In genomic region chr2:48541696-48542389, GRCh38 we compare ENCODE assay signal across 20 cellular contexts. TPM values are rescaled to one million over a fixed set of nuclear protein-coding genes. Genes with fewer than 3 reads are reported as not detected.
DNase-seq lines count a peak whose midpoint lies in the region; ATAC-seq and TF ChIP-seq lines count a peak whose summit lies in the region.
"Had no signal": no experiment of that assay in that cellular context is flagged by ENCODE, and none has a peak within 500 bp of the region (broad histone marks: within the 10 kb centered on the region; RNA-seq: fewer than 3 reads in every experiment).

No MANE protein-coding gene starts in this region.

- H3K4me3 Mint-ChIP-seq in mesothelial cell of epicardium, result no peak overlapping the region
- H3K4me3 Mint-ChIP-seq in effector memory CD8-positive, alpha-beta T cell, result no peak overlapping the region
- H3K4me3 Mint-ChIP-seq: CD14-positive monocyte; CD8-positive, alpha-beta memory T cell had no signal

- peaks cover 13% of the 10 kb centered on the region for H3K36me3 Mint-ChIP-seq in mesothelial cell of epicardium
- no peaks in the 10 kb centered on the region for H3K36me3 Mint-ChIP-seq in effector memory CD8-positive, alpha-beta T cell (ENCODE audit: insufficient read depth)
- H3K36me3 Mint-ChIP-seq: CD14-positive monocyte had no signal

- no peak for TF ChIP-seq CTCF in mesothelial cell of epicardium (IDR thresholded peaks at IDR 0.05; ENCODE audit: unreplicated experiment)

- no peaks in the 10 kb centered on the region for H3K9me3 ChIP-seq in Karpas-422 (ENCODE audit: low read length)
- no peaks in the 10 kb centered on the region for H3K9me3 ChIP-seq in stomach smooth muscle (ENCODE audit: control insufficient read depth in 2 of 2, low read length in 2 of 2)
- H3K9me3 ChIP-seq: BE2C, MG63, SJCRH30 had no signal

- H3K36me3 ChIP-seq in Karpas-422 (ENCODE audit: insufficient read depth, low read length) (no peaks in the 10 kb centered on the region), stomach smooth muscle (ENCODE audit: control insufficient read depth in 2 of 2, insufficient read depth in 2 of 2, low read length in 2 of 2) (peaks cover 2% of the 10 kb centered on the region in 2 donors)
- H3K36me3 ChIP-seq: BE2C, MG63, SJCRH30 had no signal

- peak overlapping the region; percentile 30 for H3K27ac Mint-ChIP-seq in mesothelial cell of epicardium
- no peak overlapping the region for H3K27ac Mint-ChIP-seq in effector memory CD8-positive, alpha-beta T cell
- H3K27ac Mint-ChIP-seq: CD8-positive, alpha-beta memory T cell had no signal

- H3K27me3 ChIP-seq in Karpas-422 (ENCODE audit: low read length) (no peaks in the 10 kb centered on the region), stomach smooth muscle (ENCODE audit: control insufficient read depth in 1 of 2, insufficient read depth in 2 of 2, low read length in 2 of 2) (no peaks in the 10 kb centered on the region)
- H3K27me3 ChIP-seq: BE2C, MG63, SJCRH30 had no signal

- no peak overlapping the region for H3K4me2 ChIP-seq in Karpas-422 (ENCODE audit: low read depth, low read length, poor library complexity, severe bottlenecking)
- H3K4me2 ChIP-seq: PC-9 had no signal

- H3K9ac ChIP-seq in Karpas-422 (ENCODE audit: low read length) (no peak overlapping the region), stomach smooth muscle (ENCODE audit: low read length in 2 of 2) (no peak overlapping the region)

- H3K4me1 ChIP-seq in Karpas-422 (ENCODE audit: low read length) (no peaks in the 10 kb centered on the region), stomach smooth muscle (ENCODE audit: control insufficient read depth, insufficient read depth, low read length) (peaks cover 35% of the 10 kb centered on the region)
- H3K4me1 ChIP-seq: BE2C, SJCRH30 had no signal

- no peaks in the 10 kb centered on the region for H3K9me3 Mint-ChIP-seq in mesothelial cell of epicardium
- no peaks in the 10 kb centered on the region for H3K9me3 Mint-ChIP-seq in effector memory CD8-positive, alpha-beta T cell
- H3K9me3 Mint-ChIP-seq: CD8-positive, alpha-beta memory T cell had no signal

- H3K79me2 ChIP-seq in Karpas-422 (ENCODE audit: low read length), result no peaks in the 10 kb centered on the region

- no peak for ATAC-seq in HG03135 (IDR thresholded peaks at IDR 0.05; ENCODE audit: unreplicated experiment)
- ATAC-seq in HG03460 (IDR thresholded peaks at IDR 0.05; ENCODE audit: unreplicated experiment), result no peak
- no peak for ATAC-seq in effector memory CD8-positive, alpha-beta T cell (replicated peaks)
- ATAC-seq: Right ventricle myocardium inferior had no signal

- H3K4me1 Mint-ChIP-seq in mesothelial cell of epicardium, result peaks cover 25% of the 10 kb centered on the region
- H3K4me1 Mint-ChIP-seq in effector memory CD8-positive, alpha-beta T cell (ENCODE audit: low read depth in 2 of 2), result no peaks in the 10 kb centered on the region
- H3K4me1 Mint-ChIP-seq: CD14-positive monocyte; CD8-positive, alpha-beta memory T cell had no signal

- H3K4me3 ChIP-seq in Karpas-422 (ENCODE audit: low read length) (no peak overlapping the region), stomach smooth muscle (ENCODE audit: low read length in 2 of 2) (no peak overlapping the region)
- H3K4me3 ChIP-seq: MG63, PC-9, SJCRH30 had no signal

- no peaks in the 10 kb centered on the region for H4K20me1 ChIP-seq in Karpas-422 (ENCODE audit: insufficient read depth, low read depth, low read length)

- H3K27ac ChIP-seq in Karpas-422 (ENCODE audit: low read length) (no peak overlapping the region), stomach smooth muscle (ENCODE audit: low read length) (peak overlapping the region; percentile 2)
- H3K27ac ChIP-seq: PC-9, SJCRH30 had no signal

- H3K9me2 ChIP-seq in Karpas-422 (replicated peaks; ENCODE audit: insufficient read depth, low read length), result no peaks in the 10 kb centered on the region

- no peak overlapping the region for H2AFZ ChIP-seq in Karpas-422 (ENCODE audit: low read length)
- H2AFZ ChIP-seq: PC-9 had no signal

- H3K27me3 Mint-ChIP-seq in mesothelial cell of epicardium (ENCODE audit: low read depth), result no peaks in the 10 kb centered on the region
- H3K27me3 Mint-ChIP-seq in effector memory CD8-positive, alpha-beta T cell, result no peaks in the 10 kb centered on the region
- H3K27me3 Mint-ChIP-seq: CD8-positive, alpha-beta memory T cell had no signal

- DNase-seq in Karpas-422, result peak; percentile 20
- peak; percentile 61 for DNase-seq in fibroblast of gingiva (ENCODE audit: low read depth)
- no peak for DNase-seq in mesothelial cell of epicardium (ENCODE audit: low spot score in 2 of 2, unreplicated experiment in 2 of 2)
- no peak for DNase-seq in effector memory CD8-positive, alpha-beta T cell
- DNase-seq: BE2C; CD8-positive, alpha-beta memory T cell; DMS153; DND-41; H7; KBM-7; MG63; NCI-H2029; NCI-H526 treated with DMSO at 0.1 percent for 48 hours; PC-9; SJCRH30 had no signal

RNA-seq across cellular contexts. Expression of gene STON1, which starts 11.9 kb away (rescaled TPM):
- total RNA-seq in Karpas-422 (2014; rRNA removed; shearing (Covaris generic); ENCODE audit: low replicate concordance), result 0.63 and 2.8 TPM in 2 replicates
- total RNA-seq in mesothelial cell of epicardium, result 35.0 to 36.5 TPM (median 35.8 TPM) in 3 replicates

Comparison
In these comparisons a context has a peak if more than half of its experiments do, and no peak if none do; other contexts are left out.
1. DNase-seq: peak in Karpas-422 (single experiment) and fibroblast of gingiva (single experiment); none in mesothelial cell of epicardium (0 of 2) and effector memory CD8-positive, alpha-beta T cell (0 of 3).